Comparison of ENCODE assay signal across 8 cellular contexts in the genomic region with DNA sequence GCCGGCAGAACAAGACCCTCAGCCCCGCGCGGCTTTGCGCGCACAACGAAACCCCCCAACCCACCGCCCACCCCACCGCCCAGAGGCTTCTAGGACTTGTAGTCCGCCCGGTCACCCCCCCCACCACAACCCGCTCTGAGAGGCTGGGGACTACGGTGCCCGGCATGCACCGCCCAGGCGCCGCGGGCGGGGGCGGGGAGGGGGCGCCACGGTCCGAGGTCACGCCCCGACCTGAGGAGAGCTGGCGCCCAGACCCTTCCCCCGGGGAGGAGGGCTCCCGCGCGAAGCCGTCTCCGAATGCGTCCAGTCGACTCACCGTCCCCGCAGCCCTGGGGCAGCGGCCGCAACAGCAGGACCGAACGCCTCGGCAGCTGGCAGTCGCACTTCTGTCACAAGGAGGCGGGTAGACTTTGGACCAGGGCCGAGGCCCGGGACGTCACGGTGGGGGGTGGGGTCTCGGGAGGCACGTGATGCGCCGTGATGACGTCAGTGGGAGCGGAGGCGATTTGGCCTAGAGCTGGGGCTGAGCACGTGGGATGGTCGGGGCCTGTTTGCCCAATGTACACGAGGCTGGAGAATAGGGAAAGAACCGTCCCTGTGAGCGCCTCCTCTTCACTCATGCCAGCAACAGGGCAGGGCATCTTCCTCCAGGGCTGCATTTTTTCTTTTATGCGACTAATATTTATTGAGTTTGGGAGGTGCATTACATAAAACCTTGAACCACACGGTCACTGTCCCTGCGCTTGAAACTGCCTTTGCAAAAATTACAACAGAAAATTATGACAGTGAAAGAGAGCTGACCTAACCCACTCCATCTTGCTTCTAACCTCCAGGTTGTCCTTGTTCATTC. TPM values are rescaled to one million over a fixed set of nuclear protein-coding genes. Genes with fewer than 3 reads are reported as not detected.
DNase-seq lines count a peak whose midpoint lies in the region; ATAC-seq, FAIRE-seq and TF ChIP-seq lines count a peak whose summit lies in the region.

CDIP1 (minus strand) TSS at position 388 of the 850 bp plus-strand sequence. CDS start 24,643 bp downstream, outside the sequence.

- FAIRE-seq in GM19239 (lab: Jason Lieb, UNC) (peak; percentile 97), HepG2 (lab: Jason Lieb, UNC) (peak; percentile 89)

- peaks cover 13% of the 10 kb centered on the region for H3K36me3 Mint-ChIP-seq in activated CD4-positive, alpha-beta memory T cell treated with anti-CD3 and anti-CD28 coated beads, Interleukin-2, amount 10 ng/mL, durations not matched to agents 7 days and 5 days (ENCODE audit: low read depth)

- TF ChIP-seq EP300 in HepG2 (IDR thresholded peaks at IDR 0.05; ENCODE audit: low read depth in 2 of 2, low read length in 2 of 2) = peak; percentile 6 to 39; a peak in 1 of 4 replicates
- peak; percentile 73 for TF ChIP-seq EP300 in HepG2 (CRISPR knock-in tag; IDR thresholded peaks at IDR 0.05; ENCODE audit: borderline replicate concordance)

- peak; percentile 58; the same call in 1 of the 2 replicates for TF ChIP-seq RAD21 in HepG2 (CRISPR knock-in tag; IDR thresholded peaks at IDR 0.05)

- peak; percentile 97 to 98 for TF ChIP-seq POLR2A in HepG2 (IDR thresholded peaks at IDR 0.05; ENCODE audit: insufficient read depth in 1 of 2, low read depth in 2 of 2, low read length in 2 of 2)

- POLR2A ChIA-PET in activated CD4-positive, alpha-beta memory T cell treated with anti-CD3 and anti-CD28 coated beads, Interleukin-2, amount 10 ng/mL, durations not matched to agents 7 days and 5 days (lab: Charles Lee) = interaction anchor here (0.5 to 2.6 kb wide), 15 partner anchors 9 to 264 kb away, joined by 3 to 16 read pairs (median 4); partner anchors contain the start of genes DNAAF8, NMRAL1 and ROGDI
- POLR2A ChIA-PET in HepG2 (lab: Yijun Ruan, JAX) = interaction anchor here (0.6 to 3.1 kb wide), 15 partner anchors 10 to 126 kb away, joined by 3 to 17 read pairs (median 3); partner anchors contain the start of genes HMOX2 and MGRN1

- H3K4me1 ChIP-seq in HepG2 (ENCODE audit: insufficient read depth, low read length) = peaks cover 37% of the 10 kb centered on the region

- BruUV-seq in HepG2 (replicated peaks; lab: Mats Ljungman, UMichigan) = TSS peak; percentile 84

- peaks cover 16% of the 10 kb centered on the region for H3K9me3 ChIP-seq in HepG2 (ENCODE audit: low read length)

- H3K4me1 Mint-ChIP-seq in activated CD4-positive, alpha-beta memory T cell treated with anti-CD3 and anti-CD28 coated beads, Interleukin-2, amount 10 ng/mL, durations not matched to agents 7 days and 5 days = peaks cover 34% of the 10 kb centered on the region

- ATAC-seq in HG03460 (IDR thresholded peaks at IDR 0.05; ENCODE audit: unreplicated experiment) = peak; percentile 76
- ATAC-seq in HepG2 = peak; percentile 86

- CTCF ChIA-PET in activated CD4-positive, alpha-beta memory T cell treated with anti-CD3 and anti-CD28 coated beads, Interleukin-2, amount 10 ng/mL, durations not matched to agents 7 days and 5 days (lab: Charles Lee) = interaction anchor here (0.9 to 2.2 kb wide), 12 partner anchors 10 to 86 kb away, joined by 3 to 24 read pairs (median 4); partner anchors contain the start of genes HMOX2, MGRN1 and NMRAL1
- CTCF ChIA-PET in HepG2 (lab: Yijun Ruan, JAX; ENCODE audit: low intra/inter-chr PET ratio, low total read pairs) = no interaction called here

- H3K36me3 ChIP-seq in HepG2 (replicated peaks in 1 of 2; ENCODE audit: control insufficient read depth in 1 of 2, insufficient read depth in 2 of 2, low read length in 2 of 2) = peaks cover 0 to 2% of the 10 kb centered on the region in 2 experiments; a peak in 1 of 5 replicates

- peaks cover 1% of the 10 kb centered on the region for H3K27me3 Mint-ChIP-seq in activated CD4-positive, alpha-beta memory T cell treated with anti-CD3 and anti-CD28 coated beads, Interleukin-2, amount 10 ng/mL, durations not matched to agents 7 days and 5 days

- peaks cover 18% of the 10 kb centered on the region; the same call in 1 of the 2 replicates for H4K20me1 ChIP-seq in HepG2 (ENCODE audit: insufficient read depth, low read length)

- WGBS in HepG2 (ENCODE audit: low lambda C conversion rate) = 16% methylated on average over 17 of the region's 62 CpGs

- TF ChIP-seq CTCF in dorsolateral prefrontal cortex (IDR thresholded peaks at IDR 0.05 in 54 of 56, conservative IDR thresholded peaks at IDR 0.05 in 2 of 56; ENCODE audit: low read depth in 1 of 56, partially characterized antibody in 56 of 56) = peak in 35 of 56 donors; percentile 5 to 54 (median 22)
- peak; percentile 39 for TF ChIP-seq CTCF in HepG2 (CRISPR knock-in tag; IDR thresholded peaks at IDR 0.05)

- peak within 1 kb of the TSS; percentile 93 for H3K9ac ChIP-seq in HepG2 (ENCODE audit: insufficient read depth, low read depth, low read length)

- H3K4me3 ChIP-seq in dorsolateral prefrontal cortex (peak within 1 kb of the TSS; percentile 68 to 97 (median 90)), HepG2 (replicated peaks in 1 of 3; ENCODE audit: insufficient read depth in 1 of 3, low read depth in 2 of 3, low read length in 3 of 3) (peak within 1 kb of the TSS; percentile 77 to 90 (median 88))

- intact Hi-C loops in dorsolateral prefrontal cortex (cut with DNase I) = loop anchor here (5.0 to 10.0 kb wide), 2 partner anchors 74 to 536 kb away; partner anchors contain the start of genes ALG1 (in 1 of the 2) and UBALD1 (in 1 of the 2)
- intact Hi-C loops in HepG2 (cut with micrococcal nuclease; ENCODE audit: unreplicated experiment) = loop anchor here (2.0 kb wide), 1 partner anchor 78 kb away; no protein-coding TSS in a partner anchor

- H3K79me2 ChIP-seq in HepG2 (ENCODE audit: insufficient read depth, low read length) = peaks cover 46% of the 10 kb centered on the region

- H2AFZ ChIP-seq in HepG2 (ENCODE audit: low read length) = no peak within 1 kb of the TSS

- DNase-seq in AG20443 (ENCODE audit: low spot score) (peak; percentile 97), GM19239 (ENCODE audit: insufficient read length, low spot score) (peak; percentile 92), NCI-H748 (lab: John Stamatoyannopoulos, UW; ENCODE audit: unreplicated experiment) (peak; percentile 88), dorsolateral prefrontal cortex (peak; percentile 95 to 98 (median 97)), HepG2 (ENCODE audit: low spot score) (peak; percentile 91)
- peak; percentile 95 for DNase-seq in activated CD4-positive, alpha-beta memory T cell treated with anti-CD3 and anti-CD28 coated beads, Interleukin-2, amount 10 ng/mL, durations not matched to agents 7 days and 5 days
- DNase-seq in stimulated activated CD4-positive, alpha-beta T cell treated with anti-CD3 and anti-CD28 coated beads, Interleukin-2, amount 100 ng/mL, for 48 hours = peak; percentile 97 to 98

- H3K27me3 ChIP-seq in dorsolateral prefrontal cortex = no peaks in the 10 kb centered on the region
- H3K27me3 ChIP-seq in HepG2 (ENCODE audit: control insufficient read depth in 1 of 2, insufficient read depth in 2 of 2, low read length in 2 of 2) = no peaks in the 10 kb centered on the region

- H3K9me3 Mint-ChIP-seq in activated CD4-positive, alpha-beta memory T cell treated with anti-CD3 and anti-CD28 coated beads, Interleukin-2, amount 10 ng/mL, durations not matched to agents 7 days and 5 days = peaks cover 11% of the 10 kb centered on the region

- H3K27ac ChIP-seq in dorsolateral prefrontal cortex = peak within 1 kb of the TSS; percentile 85 to 99 (median 97)
- peak within 1 kb of the TSS; percentile 93 for H3K27ac ChIP-seq in HepG2 (ENCODE audit: extremely low read length, insufficient read depth, low read length)

- peak within 1 kb of the TSS; percentile 61 for H3K4me3 Mint-ChIP-seq in activated CD4-positive, alpha-beta memory T cell treated with anti-CD3 and anti-CD28 coated beads, Interleukin-2, amount 10 ng/mL, durations not matched to agents 7 days and 5 days

- peak within 1 kb of the TSS; percentile 93 for H3K4me2 ChIP-seq in HepG2 (ENCODE audit: low read depth, low read length)

- in situ Hi-C loops in HepG2 (cut with HindIII; ENCODE audit: extremely low pct_ligation_motif_present, low pct_unique_long_range_greater_than_20kb) = no loop called here

- H3K27ac Mint-ChIP-seq in activated CD4-positive, alpha-beta memory T cell treated with anti-CD3 and anti-CD28 coated beads, Interleukin-2, amount 10 ng/mL, durations not matched to agents 7 days and 5 days = peak within 1 kb of the TSS; percentile 59

RNA-seq across cellular contexts. Expression of gene CDIP1, which starts in this region (rescaled TPM):
- total RNA-seq in activated CD4-positive, alpha-beta memory T cell treated with anti-CD3 and anti-CD28 coated beads, Interleukin-2, amount 10 ng/mL, durations not matched to agents 7 days and 5 days = 10 to 100 TPM; 28.7 to 30.7 TPM
- total RNA-seq in dorsolateral prefrontal cortex = 100 to 1,000 TPM; 100 to 237 (median 186) TPM
- total RNA-seq in HepG2 (2016; rRNA removed; fragmentation: Illumina TruSeq; extraction: Trizol) = 56.7 and 62.2 TPM in 2 replicates
- total RNA-seq in HepG2 (2016; cell fraction: cytosol; rRNA removed; fragmentation: Illumina TruSeq; extraction: Trizol; ENCODE audit: low read depth) = 10.5 and 11.5 TPM in 2 replicates
- total RNA-seq in HepG2 (2016; cell fraction: insoluble cytoplasmic fraction; rRNA removed; fragmentation: Illumina TruSeq; extraction: Trizol) = 55.3 and 56.3 TPM in 2 replicates
- 41.7 and 48.7 TPM in 2 replicates for total RNA-seq in HepG2 (2016; cell fraction: membrane; rRNA removed; fragmentation: Illumina TruSeq; extraction: Trizol)
- total RNA-seq in HepG2 (2016; cell fraction: nucleus; rRNA removed; fragmentation: Illumina TruSeq; extraction: Trizol) = 31.5 and 37.8 TPM in 2 replicates
- polyA plus RNA-seq in HepG2 (2011; rRNA removed) = 31.2 and 39.1 TPM in 2 replicates
- 20.6 and 21.6 TPM in 2 replicates for polyA plus RNA-seq in HepG2 (2011; cell fraction: cytosol; rRNA removed)
- 39.4 and 47.2 TPM in 2 replicates for polyA plus RNA-seq in HepG2 (2011; cell fraction: nucleus; rRNA removed)
- 43.1 and 58.6 TPM in 2 replicates for polyA plus RNA-seq in HepG2 (2012)
- polyA plus RNA-seq in HepG2 (2016; cell fraction: cytosol; fragmentation: Illumina TruSeq; extraction: Trizol; ENCODE audit: low read depth) = 15.1 and 16.9 TPM in 2 replicates
- 81.4 and 109 TPM in 2 replicates for polyA plus RNA-seq in HepG2 (2016; cell fraction: insoluble cytoplasmic fraction; fragmentation: Illumina TruSeq; extraction: Trizol; ENCODE audit: low read depth)
- polyA plus RNA-seq in HepG2 (2016; cell fraction: membrane; fragmentation: Illumina TruSeq; extraction: Trizol; ENCODE audit: low read depth) = 45.4 and 52.4 TPM in 2 replicates
- 74.4 and 77.5 TPM in 2 replicates for polyA plus RNA-seq in HepG2 (2016; cell fraction: nucleus; fragmentation: Illumina TruSeq; extraction: Trizol; ENCODE audit: insufficient read depth, low read depth)
- 12.3 and 39.1 TPM in 2 replicates for polyA minus RNA-seq in HepG2 (2011; rRNA and poly(A)+ RNA removed; ENCODE audit: low replicate concordance)
- 14.7 and 18.7 TPM in 2 replicates for polyA minus RNA-seq in HepG2 (2011; cell fraction: cytosol; rRNA and poly(A)+ RNA removed)
- polyA minus RNA-seq in HepG2 (2011; cell fraction: nucleus; rRNA and poly(A)+ RNA removed) = 18.9 and 22.9 TPM in 2 replicates

Comparison
In these comparisons a context has a peak if more than half of its experiments do, and no peak if none do; other contexts are left out.
1. Peak in every context shown above with its lines: DNase-seq, ATAC-seq, H3K4me3 ChIP-seq and H3K27ac ChIP-seq.